Comparison of ENCODE assay signal across 21 cellular contexts in genomic region chr1:42482635-42483153, GRCh38. TPM values are rescaled to one million over a fixed set of nuclear protein-coding genes. Genes with fewer than 3 reads are reported as not detected.
DNase-seq lines count a peak whose midpoint lies in the region; ATAC-seq, FAIRE-seq and TF ChIP-seq lines count a peak whose summit lies in the region.
"Had no signal": no experiment of that assay in that cellular context is flagged by ENCODE, and none has a peak within 500 bp of the region (broad histone marks: within the 10 kb centered on the region; RNA-seq: fewer than 3 reads in every experiment).

No MANE protein-coding gene starts in this region.

- H3K36me3 ChIP-seq in MM.1S (replicated peaks; ENCODE audit: insufficient read depth, low read length), result no peaks in the 10 kb centered on the region
- H3K36me3 ChIP-seq in H1 (ENCODE audit: control insufficient read depth in 2 of 4, insufficient read depth in 4 of 4, low read length in 3 of 4), result no peaks in the 10 kb centered on the region
- H3K36me3 ChIP-seq: SJSA1 had no signal

- H4K20me1 ChIP-seq in MM.1S (ENCODE audit: insufficient read depth, low read length), result no peaks in the 10 kb centered on the region
- no peaks in the 10 kb centered on the region for H4K20me1 ChIP-seq in H1 (replicated peaks in 1 of 2; ENCODE audit: control insufficient read depth in 1 of 2, insufficient read depth in 2 of 2, low read length in 2 of 2)

- H2BK12ac ChIP-seq in H1 (ENCODE audit: low read depth, low read length), result no peak overlapping the region

- H3K79me1 ChIP-seq in H1 (ENCODE audit: low read depth, low read length), result no peaks in the 10 kb centered on the region

- no peak overlapping the region for H3K18ac ChIP-seq in H1 (ENCODE audit: extremely low read depth, low read length)

- intact Hi-C loops in activated CD4-positive, alpha-beta T cell treated with anti-CD3 and anti-CD28 coated beads, Interleukin-2, amount 10 ng/mL, durations not matched to agents 24 days and 14 days (cut with micrococcal nuclease), result no loop called here

- no peaks in the 10 kb centered on the region for H3K23me2 ChIP-seq in H1 (ENCODE audit: low read depth, low read length)

- no peaks in the 10 kb centered on the region for H3K79me2 ChIP-seq in MM.1S (ENCODE audit: low read length)
- no peaks in the 10 kb centered on the region for H3K79me2 ChIP-seq in H1 (ENCODE audit: control insufficient read depth in 1 of 2, insufficient read depth in 2 of 2, low read length in 2 of 2)

- 62% methylated on average over 2 of the region's 2 CpGs; no CpG with 5 or more reads in 1 of the 2 experiments for WGBS in H1 (ENCODE audit: extremely low coverage in 1 of 2, insufficient coverage in 1 of 2, insufficient read length in 1 of 2, insufficient replicate concordance in 2 of 2, low coverage in 1 of 2, low lambda C conversion rate in 2 of 2, missing lambda C conversion rate in 1 of 2), 2 experiments

- no peaks in the 10 kb centered on the region for H3K9me2 ChIP-seq in MM.1S (replicated peaks; ENCODE audit: insufficient read depth, low read length)

- no peaks in the 10 kb centered on the region for H3F3A ChIP-seq in MM.1S (ENCODE audit: insufficient read depth, low read length)

- no peak overlapping the region for H2BK5ac ChIP-seq in H1 (ENCODE audit: low read depth, low read length)

- H4K8ac ChIP-seq in H1 (ENCODE audit: extremely low read depth, insufficient read depth, low read length), result no peak overlapping the region

- H3K27ac ChIP-seq in MM.1S (ENCODE audit: low read length) (peak overlapping the region; percentile 5; the same call in 1 of the 2 replicates), H1 (ENCODE audit: low read depth, low read length) (no peak overlapping the region)
- H3K27ac ChIP-seq: 22Rv1, PC-9, SJSA1 had no signal

- no peaks in the 10 kb centered on the region for H3K4me1 Mint-ChIP-seq in activated CD4-positive, alpha-beta T cell treated with anti-CD3 and anti-CD28 coated beads, Interleukin-2, amount 10 ng/mL, durations not matched to agents 24 days and 14 days
- H3K4me1 Mint-ChIP-seq in stimulated activated memory B cell treated with anti-CD40 and anti-IgM and Interleukin-4, amounts not matched to agents 10 μg/mL and 1 μg/mL and 100 μg/mL, for 72 hours, result peaks cover 6% of the 10 kb centered on the region

- H3K4me3 Mint-ChIP-seq in activated CD4-positive, alpha-beta T cell treated with anti-CD3 and anti-CD28 coated beads, Interleukin-2, amount 10 ng/mL, durations not matched to agents 24 days and 14 days, result no peak overlapping the region
- no peak overlapping the region for H3K4me3 Mint-ChIP-seq in stimulated activated memory B cell treated with anti-CD40 and anti-IgM and Interleukin-4, amounts not matched to agents 10 μg/mL and 1 μg/mL and 100 μg/mL, for 72 hours
- H3K4me3 Mint-ChIP-seq: IgD-negative memory B cell had no signal

- TF ChIP-seq RAD21 in H1 (IDR thresholded peaks at IDR 0.05 in 1 of 2, conservative IDR thresholded peaks at IDR 0.05 in 1 of 2; ENCODE audit: low read depth in 2 of 2, low read length in 2 of 2), result no peak

- H2AFZ ChIP-seq in MM.1S (ENCODE audit: low read length) (0 out of 2 replicates have a peak overlapping the region, but pooled peaks have one; percentile 18), H1 (ENCODE audit: low read length) (no peak overlapping the region)
- H2AFZ ChIP-seq: PC-9 had no signal

- no peak overlapping the region for H3K27ac Mint-ChIP-seq in activated CD4-positive, alpha-beta T cell treated with anti-CD3 and anti-CD28 coated beads, Interleukin-2, amount 10 ng/mL, durations not matched to agents 24 days and 14 days
- no peak overlapping the region for H3K27ac Mint-ChIP-seq in stimulated activated memory B cell treated with anti-CD40 and anti-IgM and Interleukin-4, amounts not matched to agents 10 μg/mL and 1 μg/mL and 100 μg/mL, for 72 hours
- H3K27ac Mint-ChIP-seq: IgD-negative memory B cell had no signal

- H3K4ac ChIP-seq in H1 (replicated peaks; ENCODE audit: insufficient read length, low read depth, low read length), result no peak overlapping the region

- no peaks in the 10 kb centered on the region for H3K36me3 Mint-ChIP-seq in activated CD4-positive, alpha-beta T cell treated with anti-CD3 and anti-CD28 coated beads, Interleukin-2, amount 10 ng/mL, durations not matched to agents 24 days and 14 days (ENCODE audit: low read depth)
- H3K36me3 Mint-ChIP-seq in stimulated activated memory B cell treated with anti-CD40 and anti-IgM and Interleukin-4, amounts not matched to agents 10 μg/mL and 1 μg/mL and 100 μg/mL, for 72 hours, result peaks cover 27% of the 10 kb centered on the region

- H3K9ac ChIP-seq in MM.1S (ENCODE audit: low read length), result no peak overlapping the region
- H3K9ac ChIP-seq in H1 (replicated peaks in 1 of 4; ENCODE audit: extremely low read depth in 1 of 4, low read depth in 3 of 4, low read length in 3 of 4), result no peak overlapping the region

- H3K14ac ChIP-seq in H1 (ENCODE audit: insufficient read length), result no peak overlapping the region

- no peak overlapping the region for H3K23ac ChIP-seq in H1 (ENCODE audit: insufficient read length)

- no peak overlapping the region for H2AK5ac ChIP-seq in H1 (ENCODE audit: low read depth, low read length)

- H2BK120ac ChIP-seq in H1 (replicated peaks; ENCODE audit: low read depth, low read length), result no peak overlapping the region

- H3K4me2 ChIP-seq in MM.1S (ENCODE audit: low read depth, low read length) (no peak overlapping the region), H1 (ENCODE audit: insufficient read depth in 1 of 2, low read depth in 2 of 2, low read length in 2 of 2) (no peak overlapping the region)
- H3K4me2 ChIP-seq: PC-9 had no signal

- H2BK20ac ChIP-seq in H1 (ENCODE audit: low read length), result no peak overlapping the region

- no peak overlapping the region for H4K5ac ChIP-seq in H1 (ENCODE audit: insufficient read length, low read depth, low read length)

- CTCF ChIA-PET in H1 (lab: Charles Lee; ENCODE audit: partially characterized antibody), result no interaction called here

- no peak overlapping the region for H4K91ac ChIP-seq in H1 (replicated peaks; ENCODE audit: insufficient read length, low read length)

- no peak overlapping the region for H2BK15ac ChIP-seq in H1 (ENCODE audit: low read length)

- H3K4me1 ChIP-seq in MM.1S (ENCODE audit: low read length) (peaks cover 4% of the 10 kb centered on the region; the same call in 1 of the 2 replicates), H1 (replicated peaks in 1 of 4; ENCODE audit: control insufficient read depth in 3 of 4, insufficient read depth in 4 of 4, low read length in 3 of 4) (no peaks in the 10 kb centered on the region)
- H3K4me1 ChIP-seq: SJSA1 had no signal

- H3K9me3 ChIP-seq in MM.1S (replicated peaks; ENCODE audit: insufficient read depth, low read length), result no peaks in the 10 kb centered on the region
- H3K9me3 ChIP-seq in H1 (ENCODE audit: insufficient read depth in 2 of 2, low read depth in 1 of 2, low read length in 1 of 2), result no peaks in the 10 kb centered on the region
- H3K9me3 ChIP-seq: SJSA1 had no signal

- no peak for TF ChIP-seq POLR2A in H1 (IDR thresholded peaks at IDR 0.05; ENCODE audit: control extremely low read depth in 1 of 2, low read depth in 2 of 2, low read length in 2 of 2)

- DNase-seq in activated CD4-positive, alpha-beta T cell treated with anti-CD3 and anti-CD28 coated beads, Interleukin-2, amount 10 ng/mL, durations not matched to agents 24 days and 14 days, result peak; percentile 43
- no peak for DNase-seq in activated CD4-positive, alpha-beta T cell treated with anti-CD3 and anti-CD28 coated beads, Interleukin-2, amount 50 U/mL, for 4 hours
- peak; percentile 12 for DNase-seq in MM.1S
- DNase-seq in H1 (ENCODE audit: low read depth in 1 of 2, low spot score in 2 of 2), result no peak
- DNase-seq in Ammon's horn (ENCODE audit: low spot score), result no peak
- no peak for DNase-seq in SHP77 treated with DMSO at 0.1 percent for 48 hours (lab: John Stamatoyannopoulos, UW)
- DNase-seq: Calu3, DND-41, NCI-H1092 treated with DMSO at 0.1 percent for 48 hours, NCI-H1436, NCI-H187 treated with DMSO at 0.1 percent for 48 hours, NCI-H2107, NCI-H524, NCI-H748 treated with DMSO at 0.1 percent for 48 hours, PC-9 had no signal

- no peak for ATAC-seq in HG02763 (IDR thresholded peaks at IDR 0.05; ENCODE audit: unreplicated experiment)
- ATAC-seq in stimulated activated memory B cell treated with anti-CD40 and anti-IgM and Interleukin-4, amounts not matched to agents 10 μg/mL and 1 μg/mL and 100 μg/mL, for 72 hours, result no peak
- ATAC-seq: Right ventricle myocardium inferior had no signal

- H3K56ac ChIP-seq in H1 (replicated peaks; ENCODE audit: insufficient read length, low read depth, low read length), result no peak overlapping the region

- peak; percentile 32 for FAIRE-seq in H1 (lab: Jason Lieb, UNC)

- no peaks in the 10 kb centered on the region for H3K27me3 ChIP-seq in MM.1S (replicated peaks; ENCODE audit: insufficient read depth, low read length)
- no peaks in the 10 kb centered on the region for H3K27me3 ChIP-seq in H1 (replicated peaks in 1 of 4; ENCODE audit: control insufficient read depth in 3 of 4, extremely low read depth in 1 of 4, insufficient read depth in 3 of 4, low read length in 3 of 4)
- H3K27me3 ChIP-seq: SJSA1 had no signal

- no peaks in the 10 kb centered on the region for H3K27me3 Mint-ChIP-seq in activated CD4-positive, alpha-beta T cell treated with anti-CD3 and anti-CD28 coated beads, Interleukin-2, amount 10 ng/mL, durations not matched to agents 24 days and 14 days
- no peaks in the 10 kb centered on the region for H3K27me3 Mint-ChIP-seq in stimulated activated memory B cell treated with anti-CD40 and anti-IgM and Interleukin-4, amounts not matched to agents 10 μg/mL and 1 μg/mL and 100 μg/mL, for 72 hours
- H3K27me3 Mint-ChIP-seq: IgD-negative memory B cell had no signal

- TF ChIP-seq CTCF in MM.1S (IDR thresholded peaks at IDR 0.05; ENCODE audit: low read length) (no peak), H1 (IDR thresholded peaks at IDR 0.05; ENCODE audit: control extremely low read depth in 1 of 3, insufficient read depth in 1 of 3, low read depth in 1 of 3, low read length in 3 of 3) (no peak)

- no peaks in the 10 kb centered on the region for H3K9me3 Mint-ChIP-seq in activated CD4-positive, alpha-beta T cell treated with anti-CD3 and anti-CD28 coated beads, Interleukin-2, amount 10 ng/mL, durations not matched to agents 24 days and 14 days
- H3K9me3 Mint-ChIP-seq in stimulated activated memory B cell treated with anti-CD40 and anti-IgM and Interleukin-4, amounts not matched to agents 10 μg/mL and 1 μg/mL and 100 μg/mL, for 72 hours, result no peaks in the 10 kb centered on the region

- POLR2A ChIA-PET in H1 (lab: Charles Lee; ENCODE audit: partially characterized antibody), result no interaction called here

- no peak for TF ChIP-seq EP300 in H1 (IDR thresholded peaks at IDR 0.05; ENCODE audit: borderline replicate concordance in 1 of 2, low read depth in 2 of 2, low read length in 2 of 2)

- H3K4me3 ChIP-seq in MM.1S (ENCODE audit: low read length) (no peak overlapping the region), H1 (ENCODE audit: extremely low read depth in 1 of 4, insufficient read depth in 2 of 4, low read depth in 3 of 4, low read length in 4 of 4) (no peak overlapping the region)
- H3K4me3 ChIP-seq: PC-9, SJSA1 had no signal

RNA-seq across cellular contexts. Expression of gene CCDC30, which starts 19.6 kb away (rescaled TPM):
- total RNA-seq in activated CD4-positive, alpha-beta T cell treated with anti-CD3 and anti-CD28 coated beads, Interleukin-2, amount 10 ng/mL, durations not matched to agents 24 days and 14 days, result 0.68 and 1.1 TPM in 2 replicates
- total RNA-seq in H1 (2021; fragmentation: NEBNext Ultra II Directional; extraction: Animal tissue kit (Norgen Biotek cat#: 25700)), result 0.98 and 1.8 TPM in 2 replicates
- polyA plus RNA-seq in H1 (2011; rRNA removed), result 0.38 and 0.60 TPM in 2 replicates
- polyA plus RNA-seq in H1 (2011; cell fraction: cytosol; rRNA removed), result 0.54 TPM
- 1.0 TPM for polyA plus RNA-seq in H1 (2011; cell fraction: nucleus; rRNA removed)
- 0.37 to 0.95 TPM (median 0.79 TPM) in 4 replicates for polyA plus RNA-seq in H1 (2012, experiment 1 of 2)
- 0.10 TPM for polyA plus RNA-seq in H1 (2012, experiment 2 of 2)
- 2.9 TPM for polyA plus RNA-seq in H1 (2013, experiment 1 of 2)
- 1.8 TPM for polyA plus RNA-seq in H1 (2013, experiment 2 of 2)
- 0.88 and 2.1 TPM in 2 replicates for polyA minus RNA-seq in H1 (2011; rRNA and poly(A)+ RNA removed)
- polyA minus RNA-seq in H1 (2011; cell fraction: cytosol; rRNA and poly(A)+ RNA removed), result not detected
- 2.9 TPM for polyA minus RNA-seq in H1 (2011; cell fraction: nucleus; rRNA and poly(A)+ RNA removed)

RNA-seq across cellular contexts. Expression of gene PPCS, which starts 26.4 kb away (rescaled TPM):
- total RNA-seq in activated CD4-positive, alpha-beta T cell treated with anti-CD3 and anti-CD28 coated beads, Interleukin-2, amount 10 ng/mL, durations not matched to agents 24 days and 14 days, result 44.7 and 48.0 TPM in 2 replicates
- total RNA-seq in H1 (2021; fragmentation: NEBNext Ultra II Directional; extraction: Animal tissue kit (Norgen Biotek cat#: 25700)), result 23.6 and 24.5 TPM in 2 replicates
- 35.3 and 61.5 TPM in 2 replicates for polyA plus RNA-seq in H1 (2011; rRNA removed)
- polyA plus RNA-seq in H1 (2011; cell fraction: cytosol; rRNA removed), result 50.3 TPM
- 25.5 TPM for polyA plus RNA-seq in H1 (2011; cell fraction: nucleus; rRNA removed)
- polyA plus RNA-seq in H1 (2012, experiment 1 of 2), result 18.8 to 26.2 TPM (median 22.5 TPM) in 4 replicates
- 20.0 TPM for polyA plus RNA-seq in H1 (2012, experiment 2 of 2)
- polyA plus RNA-seq in H1 (2013, experiment 1 of 2), result 25.6 TPM
- polyA plus RNA-seq in H1 (2013, experiment 2 of 2), result 24.2 TPM
- 7.3 and 8.7 TPM in 2 replicates for polyA minus RNA-seq in H1 (2011; rRNA and poly(A)+ RNA removed)
- 18.9 TPM for polyA minus RNA-seq in H1 (2011; cell fraction: cytosol; rRNA and poly(A)+ RNA removed)
- polyA minus RNA-seq in H1 (2011; cell fraction: nucleus; rRNA and poly(A)+ RNA removed), result 17.4 TPM

RNA-seq across cellular contexts. Expression of gene ZMYND12, which starts 26.9 kb away (rescaled TPM):
- total RNA-seq in activated CD4-positive, alpha-beta T cell treated with anti-CD3 and anti-CD28 coated beads, Interleukin-2, amount 10 ng/mL, durations not matched to agents 24 days and 14 days, result 0.12 TPM in 1 of 2 replicates, not detected in the other
- total RNA-seq in H1 (2021; fragmentation: NEBNext Ultra II Directional; extraction: Animal tissue kit (Norgen Biotek cat#: 25700)), result not detected in 2 replicates
- polyA plus RNA-seq in H1 (2011; rRNA removed), result 0.38 and 0.62 TPM in 2 replicates
- 0.79 TPM for polyA plus RNA-seq in H1 (2011; cell fraction: cytosol; rRNA removed)
- 0.63 TPM for polyA plus RNA-seq in H1 (2011; cell fraction: nucleus; rRNA removed)
- 0.23 to 0.40 TPM (median 0.38 TPM) in 3 of 4 replicates, not detected in the other for polyA plus RNA-seq in H1 (2012, experiment 1 of 2)
- not detected for polyA plus RNA-seq in H1 (2012, experiment 2 of 2)
- polyA plus RNA-seq in H1 (2013, experiment 1 of 2), result 0.14 TPM
- 0.18 TPM for polyA plus RNA-seq in H1 (2013, experiment 2 of 2)
- polyA minus RNA-seq in H1 (2011; rRNA and poly(A)+ RNA removed), result 1.0 and 1.4 TPM in 2 replicates
- not detected for polyA minus RNA-seq in H1 (2011; cell fraction: cytosol; rRNA and poly(A)+ RNA removed)
- 0.80 TPM for polyA minus RNA-seq in H1 (2011; cell fraction: nucleus; rRNA and poly(A)+ RNA removed)
- total RNA-seq: SJSA1 had no signal

Comparison
In these comparisons a context has a peak if more than half of its experiments do, and no peak if none do; other contexts are left out.
1. DNase-seq: peak in activated CD4-positive, alpha-beta T cell treated with anti-CD3 and anti-CD28 coated beads, Interleukin-2, amount 10 ng/mL, durations not matched to agents 24 days and 14 days (single experiment) and MM.1S (single experiment); none in activated CD4-positive, alpha-beta T cell treated with anti-CD3 and anti-CD28 coated beads, Interleukin-2, amount 50 U/mL, for 4 hours (0 of 2), H1 (0 of 2), Ammon's horn (single experiment) and SHP77 treated with DMSO at 0.1 percent for 48 hours (single experiment).